Comparison of ENCODE assay signal across 2 cellular contexts in the genomic region with DNA sequence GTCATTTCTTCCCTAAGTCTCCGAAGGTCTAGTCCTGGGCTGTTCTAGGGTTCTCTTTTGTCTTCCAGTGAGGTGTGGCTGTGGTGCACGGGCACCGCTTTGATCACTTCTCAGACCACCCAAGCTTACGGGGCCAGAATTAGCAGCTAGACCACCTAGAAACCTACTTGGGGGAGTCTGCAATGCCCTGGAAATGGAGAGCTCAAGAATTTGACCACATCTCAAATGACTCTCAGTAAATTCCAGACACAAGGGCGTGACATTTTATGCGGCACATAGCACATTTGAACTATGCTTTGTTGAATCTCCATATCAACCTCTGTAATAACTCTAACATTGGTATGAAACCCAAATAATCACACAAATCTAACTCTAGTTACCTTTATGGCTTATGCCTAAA.
TF ChIP-seq lines count a peak whose summit lies in the region.

No MANE protein-coding gene starts in this region.

TF ChIP-seq in HCT116, 20 proteins besides CTCF, POLR2A, EP300 and RAD21:
- TF ChIP-seq JUND (IDR thresholded peaks at IDR 0.05) (no peak), EZH2 (IDR thresholded peaks at IDR 0.05) (no peak), POLR2AphosphoS5 (IDR thresholded peaks at IDR 0.05; ENCODE audit: low read depth, low read length) (no peak), CBX3 (IDR thresholded peaks at IDR 0.05; ENCODE audit: low read depth) (no peak), FOSL1 (IDR thresholded peaks at IDR 0.05; ENCODE audit: low read depth) (no peak), SIN3A (IDR thresholded peaks at IDR 0.05; ENCODE audit: low read depth) (no peak), SRF (IDR thresholded peaks at IDR 0.05; ENCODE audit: low read depth) (no peak), ELF1 (IDR thresholded peaks at IDR 0.05; ENCODE audit: borderline replicate concordance, low read depth) (no peak)
- TF ChIP-seq, protein P1, sequence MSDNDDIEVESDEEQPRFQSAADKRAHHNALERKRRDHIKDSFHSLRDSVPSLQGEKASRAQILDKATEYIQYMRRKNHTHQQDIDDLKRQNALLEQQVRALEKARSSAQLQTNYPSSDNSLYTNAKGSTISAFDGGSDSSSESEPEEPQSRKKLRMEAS (IDR thresholded peaks at IDR 0.05) = no peak

TF ChIP-seq in SK-N-SH, 30 proteins besides CTCF, POLR2A, EP300 and RAD21:
- TF ChIP-seq JUND (IDR thresholded peaks at IDR 0.05) (no peak), MXI1 (IDR thresholded peaks at IDR 0.05; ENCODE audit: low read depth, low read length) (no peak), TEAD4 (IDR thresholded peaks at IDR 0.05; ENCODE audit: borderline replicate concordance, insufficient read depth) (no peak), FOXJ3 (CRISPR knock-in tag; IDR thresholded peaks at IDR 0.05) (no peak), GABPA (IDR thresholded peaks at IDR 0.05; ENCODE audit: low read depth) (no peak), SIN3A (IDR thresholded peaks at IDR 0.05; ENCODE audit: borderline replicate concordance, low read depth, low read length) (no peak), CHD2 (IDR thresholded peaks at IDR 0.05; ENCODE audit: low read length, partially characterized antibody) (no peak)
- TF ChIP-seq, protein P2, sequence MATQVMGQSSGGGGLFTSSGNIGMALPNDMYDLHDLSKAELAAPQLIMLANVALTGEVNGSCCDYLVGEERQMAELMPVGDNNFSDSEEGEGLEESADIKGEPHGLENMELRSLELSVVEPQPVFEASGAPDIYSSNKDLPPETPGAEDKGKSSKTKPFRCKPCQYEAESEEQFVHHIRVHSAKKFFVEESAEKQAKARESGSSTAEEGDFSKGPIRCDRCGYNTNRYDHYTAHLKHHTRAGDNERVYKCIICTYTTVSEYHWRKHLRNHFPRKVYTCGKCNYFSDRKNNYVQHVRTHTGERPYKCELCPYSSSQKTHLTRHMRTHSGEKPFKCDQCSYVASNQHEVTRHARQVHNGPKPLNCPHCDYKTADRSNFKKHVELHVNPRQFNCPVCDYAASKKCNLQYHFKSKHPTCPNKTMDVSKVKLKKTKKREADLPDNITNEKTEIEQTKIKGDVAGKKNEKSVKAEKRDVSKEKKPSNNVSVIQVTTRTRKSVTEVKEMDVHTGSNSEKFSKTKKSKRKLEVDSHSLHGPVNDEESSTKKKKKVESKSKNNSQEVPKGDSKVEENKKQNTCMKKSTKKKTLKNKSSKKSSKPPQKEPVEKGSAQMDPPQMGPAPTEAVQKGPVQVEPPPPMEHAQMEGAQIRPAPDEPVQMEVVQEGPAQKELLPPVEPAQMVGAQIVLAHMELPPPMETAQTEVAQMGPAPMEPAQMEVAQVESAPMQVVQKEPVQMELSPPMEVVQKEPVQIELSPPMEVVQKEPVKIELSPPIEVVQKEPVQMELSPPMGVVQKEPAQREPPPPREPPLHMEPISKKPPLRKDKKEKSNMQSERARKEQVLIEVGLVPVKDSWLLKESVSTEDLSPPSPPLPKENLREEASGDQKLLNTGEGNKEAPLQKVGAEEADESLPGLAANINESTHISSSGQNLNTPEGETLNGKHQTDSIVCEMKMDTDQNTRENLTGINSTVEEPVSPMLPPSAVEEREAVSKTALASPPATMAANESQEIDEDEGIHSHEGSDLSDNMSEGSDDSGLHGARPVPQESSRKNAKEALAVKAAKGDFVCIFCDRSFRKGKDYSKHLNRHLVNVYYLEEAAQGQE (IDR thresholded peaks at IDR 0.05; ENCODE audit: low read depth, low read length) = no peak
